7 cellular contexts compared by ENCODE assay signal in genomic region chr16:30895592-30896202, GRCh38. TPM values are rescaled to one million over a fixed set of nuclear protein-coding genes. Genes with fewer than 3 reads are reported as not detected.
A peak's percentile ranks its signal among the peaks of the same experiment; 100 is the strongest.
DNase-seq lines count a peak whose midpoint lies in the region; ATAC-seq and TF ChIP-seq lines count a peak whose summit lies in the region.

No MANE protein-coding gene starts in this region.

- H3K27ac Mint-ChIP-seq in activated naive CD8-positive, alpha-beta T cell treated with anti-CD3 and anti-CD28 coated beads, Interleukin-2, amount 50 U/mL, for 24 hours: no peak overlapping the region

- H3K36me3 ChIP-seq in iPS-18a (ENCODE audit: control insufficient read depth, low read depth, low read length) (no peaks in the 10 kb centered on the region), stomach (peaks cover 0 to 13% (median 12%) of the 10 kb centered on the region in 4 donors)

- H3K27me3 ChIP-seq in iPS-18a (ENCODE audit: control insufficient read depth, insufficient read depth, low read length): peaks cover 14% of the 10 kb centered on the region
- no peaks in the 10 kb centered on the region for H3K27me3 ChIP-seq in stomach

- intact Hi-C loops in stomach (cut with DNase I; ENCODE audit: low total_unique reads): loop anchor here (10.0 kb wide), 1 partner anchor 51 kb away; no protein-coding TSS in a partner anchor

- no peaks in the 10 kb centered on the region for H3K9me3 Mint-ChIP-seq in activated naive CD8-positive, alpha-beta T cell treated with anti-CD3 and anti-CD28 coated beads, Interleukin-2, amount 50 U/mL, for 24 hours

- H3K4me1 ChIP-seq in iPS-18a (ENCODE audit: control insufficient read depth, low read depth, low read length): peaks cover 11% of the 10 kb centered on the region
- H3K4me1 ChIP-seq in stomach: peaks cover 44 to 73% (median 63%) of the 10 kb centered on the region in 4 donors

- H3K36me3 Mint-ChIP-seq in activated naive CD8-positive, alpha-beta T cell treated with anti-CD3 and anti-CD28 coated beads, Interleukin-2, amount 50 U/mL, for 24 hours (ENCODE audit: low read depth): peaks cover 7% of the 10 kb centered on the region

- TF ChIP-seq POLR2A in stomach (IDR thresholded peaks at IDR 0.05): no peak

- H3K4me3 Mint-ChIP-seq in activated naive CD8-positive, alpha-beta T cell treated with anti-CD3 and anti-CD28 coated beads, Interleukin-2, amount 50 U/mL, for 24 hours: peak overlapping the region; percentile 64

- peaks cover 44% of the 10 kb centered on the region for H3K4me1 Mint-ChIP-seq in activated naive CD8-positive, alpha-beta T cell treated with anti-CD3 and anti-CD28 coated beads, Interleukin-2, amount 50 U/mL, for 24 hours

- WGBS in stomach, 5 donors: 61 to 69% (median 66%) methylated on average over 27 of the region's 27 CpGs

- DNase-seq in HPDE6-E6E7 (ENCODE audit: extremely low spot score) (peak; percentile 40), stomach (no peak), SKM-1 treated with dmso at 0.1 percent for 144 hours (lab: John Stamatoyannopoulos, UW; ENCODE audit: unreplicated experiment) (no peak), LoVo (ENCODE audit: low spot score) (no peak), ureter (ENCODE audit: low spot score) (no peak)
- no peak for DNase-seq in activated naive CD8-positive, alpha-beta T cell treated with anti-CD3 and anti-CD28 coated beads, Interleukin-2, amount 50 U/mL, for 24 hours

- peak overlapping the region; percentile 72 for H3K4me3 ChIP-seq in iPS-18a (ENCODE audit: low read length)
- peak overlapping the region; percentile 44 to 59 (median 56) for H3K4me3 ChIP-seq in stomach

- TF ChIP-seq CTCF in stomach (IDR thresholded peaks at IDR 0.05): no peak

- H3K9ac ChIP-seq in iPS-18a (ENCODE audit: low read length): no peak overlapping the region

- no peak for ATAC-seq in activated naive CD8-positive, alpha-beta T cell treated with anti-CD3 and anti-CD28 coated beads, Interleukin-2, amount 50 U/mL, for 24 hours

- H3K27me3 Mint-ChIP-seq in activated naive CD8-positive, alpha-beta T cell treated with anti-CD3 and anti-CD28 coated beads, Interleukin-2, amount 50 U/mL, for 24 hours: no peaks in the 10 kb centered on the region

- H3K27ac ChIP-seq in iPS-18a (ENCODE audit: low read length) (no peak overlapping the region), stomach (peak overlapping the region; percentile 96 to 99 (median 97))

- no peaks in the 10 kb centered on the region for H3K9me3 ChIP-seq in iPS-18a (ENCODE audit: control insufficient read depth, low read depth, low read length)
- no peaks in the 10 kb centered on the region for H3K9me3 ChIP-seq in stomach

- no peak for TF ChIP-seq EP300 in stomach (IDR thresholded peaks at IDR 0.05)

RNA-seq across cellular contexts. Expression of gene CTF1, which starts 0.7 kb away (rescaled TPM):
- total RNA-seq in stomach (1 to 10 TPM in 1 of 5 donors, under 1 TPM in 2, not detected in 2; 0.29 to 2.3 (median 0.55) TPM), ureter (8.2 TPM)
- polyA plus RNA-seq in stomach: 1 to 10 TPM; 2.1 to 4.5 (median 2.9) TPM

RNA-seq across cellular contexts. Expression of gene BCL7C, which starts 1.8 kb away (rescaled TPM):
- 10 to 100 TPM; 12.2 to 44.6 (median 21.6) TPM for total RNA-seq in stomach
- 10 to 100 TPM; 39.5 to 58.2 (median 48.4) TPM for polyA plus RNA-seq in stomach
- total RNA-seq in ureter: 35.9 TPM

RNA-seq across cellular contexts. Expression of gene FBXL19, which starts 27.7 kb away (rescaled TPM):
- total RNA-seq in stomach: 100 to 1,000 TPM in 1 of 5 donors, 10 to 100 TPM in 1, 1 to 10 TPM in 3; 6.7 to 252 (median 9.7) TPM
- 10 to 100 TPM in 1 of 3 donors, 1 to 10 TPM in 2; 5.8 to 12.7 (median 8.2) TPM for polyA plus RNA-seq in stomach
- 25.7 TPM for total RNA-seq in ureter

RNA-seq across cellular contexts. Expression of gene ORAI3, which starts 53.2 kb away (rescaled TPM):
- 10 to 100 TPM in 2 of 5 donors, 1 to 10 TPM in 2, not detected in 1; 6.7 to 14.0 (median 11.2) TPM for total RNA-seq in stomach
- 10 to 100 TPM in 2 of 3 donors, 1 to 10 TPM in 1; 7.8 to 26.0 (median 10.5) TPM for polyA plus RNA-seq in stomach
- total RNA-seq in ureter: 25.9 TPM
